Comparison of ENCODE assay signal across 1 cellular context in the genomic region with DNA sequence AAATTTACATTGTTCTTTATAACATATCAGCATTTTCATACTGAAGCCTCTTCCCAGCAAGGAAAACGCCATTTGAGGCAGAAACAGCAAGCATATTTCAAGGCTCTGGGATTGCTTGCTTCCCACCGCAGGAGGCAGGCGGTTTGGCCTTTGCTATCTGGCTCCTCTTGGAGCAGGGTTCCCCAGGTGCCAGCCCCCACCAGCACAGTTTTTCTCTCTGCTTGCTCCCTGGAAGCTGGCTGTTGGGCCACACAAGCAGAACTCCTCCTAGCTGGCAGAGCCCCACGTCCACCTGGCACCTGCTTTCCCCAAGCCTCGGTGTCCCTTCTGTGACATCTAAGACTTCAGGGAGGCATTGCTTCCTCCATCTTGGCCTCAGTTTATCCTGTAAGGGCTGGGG.
TF ChIP-seq lines count a peak whose summit lies in the region.

No MANE protein-coding gene starts in this region.

TF ChIP-seq in HepG2, 621 proteins besides CTCF, POLR2A, EP300 and RAD21 (continued from another document):
- TF ChIP-seq, protein P1, sequence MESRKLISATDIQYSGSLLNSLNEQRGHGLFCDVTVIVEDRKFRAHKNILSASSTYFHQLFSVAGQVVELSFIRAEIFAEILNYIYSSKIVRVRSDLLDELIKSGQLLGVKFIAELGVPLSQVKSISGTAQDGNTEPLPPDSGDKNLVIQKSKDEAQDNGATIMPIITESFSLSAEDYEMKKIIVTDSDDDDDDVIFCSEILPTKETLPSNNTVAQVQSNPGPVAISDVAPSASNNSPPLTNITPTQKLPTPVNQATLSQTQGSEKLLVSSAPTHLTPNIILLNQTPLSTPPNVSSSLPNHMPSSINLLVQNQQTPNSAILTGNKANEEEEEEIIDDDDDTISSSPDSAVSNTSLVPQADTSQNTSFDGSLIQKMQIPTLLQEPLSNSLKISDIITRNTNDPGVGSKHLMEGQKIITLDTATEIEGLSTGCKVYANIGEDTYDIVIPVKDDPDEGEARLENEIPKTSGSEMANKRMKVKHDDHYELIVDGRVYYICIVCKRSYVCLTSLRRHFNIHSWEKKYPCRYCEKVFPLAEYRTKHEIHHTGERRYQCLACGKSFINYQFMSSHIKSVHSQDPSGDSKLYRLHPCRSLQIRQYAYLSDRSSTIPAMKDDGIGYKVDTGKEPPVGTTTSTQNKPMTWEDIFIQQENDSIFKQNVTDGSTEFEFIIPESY (CRISPR knock-in tag; IDR thresholded peaks at IDR 0.05) = peak; percentile 42; the same call in 1 of the 2 replicates
